ENCODE assay signal across 8 cellular contexts in the genomic region with DNA sequence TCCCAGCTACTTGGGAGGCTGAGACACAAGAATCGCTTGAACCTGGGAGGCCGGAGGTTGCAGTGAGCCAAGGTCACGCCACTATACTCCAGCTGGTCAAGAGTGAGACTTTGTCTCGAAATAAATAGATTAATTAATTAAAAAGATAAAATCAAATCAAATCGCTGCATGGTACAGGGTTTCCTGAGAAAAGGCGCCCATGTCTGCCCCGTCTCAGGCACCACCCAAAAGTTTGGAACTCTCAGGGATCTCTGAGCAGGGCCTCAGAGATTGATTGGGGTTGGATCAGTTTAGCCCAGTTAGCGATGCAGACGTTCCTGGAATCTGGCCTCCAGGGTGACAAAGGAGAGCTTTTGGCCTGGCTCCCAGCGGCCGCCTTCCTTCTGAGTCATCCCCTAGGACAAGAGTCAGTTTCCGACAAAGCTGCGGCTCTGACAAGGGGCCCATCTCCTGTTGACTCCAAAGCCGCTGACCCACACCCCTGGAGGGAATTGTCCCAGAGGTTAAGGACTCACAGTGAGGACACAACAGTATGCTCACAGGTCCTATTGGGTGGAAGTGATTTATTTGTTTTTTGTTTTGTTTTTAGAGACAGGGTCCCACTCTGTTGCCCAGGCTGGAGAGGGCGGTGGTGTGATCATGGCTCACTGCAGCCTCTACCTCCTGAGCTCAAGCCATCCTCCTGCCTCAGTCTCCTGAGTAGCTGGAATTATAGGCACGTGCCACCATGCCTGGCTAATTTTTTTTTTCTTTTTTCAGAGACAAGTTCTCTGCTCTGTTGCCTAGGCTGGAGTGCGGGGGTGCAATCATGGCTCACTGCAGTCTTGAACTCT. TPM values are rescaled to one million over a fixed set of nuclear protein-coding genes. Genes with fewer than 3 reads are reported as not detected.
DNase-seq lines count a peak whose midpoint lies in the region; ATAC-seq and TF ChIP-seq lines count a peak whose summit lies in the region.
"Had no signal": no experiment of that assay in that cellular context is flagged by ENCODE, and none has a peak within 500 bp of the region (broad histone marks: within the 10 kb centered on the region; RNA-seq: fewer than 3 reads in every experiment).

No MANE protein-coding gene starts in this region.

- CTCF ChIA-PET in activated B cell treated with CpG ODN at 0.5 μM for 24 hours (lab: Charles Lee), result interaction anchor here (1.1 to 2.5 kb wide), 3 partner anchors 24 to 36 kb away, joined by 3 to 18 read pairs (median 10); no protein-coding TSS in a partner anchor

- ATAC-seq in activated B cell treated with CpG ODN at 0.5 μM for 24 hours (ENCODE audit: low read depth) (no peak), lower lobe of right lung (peak; percentile 60 to 62), GM18517 (IDR thresholded peaks at IDR 0.05; ENCODE audit: unreplicated experiment) (no peak), aorta (ENCODE audit: low FRiP score) (no peak)

- intact Hi-C loops in activated B cell treated with CpG ODN at 0.5 μM for 24 hours (cut with micrococcal nuclease), result no loop called here
- intact Hi-C loops in lower lobe of right lung (cut with DNase I), result no loop called here
- intact Hi-C loops in aorta (cut with DNase I), result no loop called here

- no peak overlapping the region for H3K4me3 Mint-ChIP-seq in activated B cell treated with CpG ODN at 0.5 μM for 24 hours
- H3K4me3 Mint-ChIP-seq: stimulated activated naive CD8-positive, alpha-beta T cell treated with anti-CD3 and anti-CD28 coated beads, Interleukin-15, Interleukin-2, amounts not matched to agents 100 ng/mL and 50 ng/mL, for 24 hours had no signal

- POLR2A ChIA-PET in activated B cell treated with CpG ODN at 0.5 μM for 24 hours (lab: Charles Lee), result interaction anchor here (1.8 to 16.7 kb wide), 3 partner anchors 10 to 44 kb away, joined by 6 to 886 read pairs (median 14); a partner anchor contains a TSS

- peak; percentile 88 for DNase-seq in ELF-1 (ENCODE audit: low read depth, low spot score)
- DNase-seq in activated B cell treated with CpG ODN at 0.5 μM for 24 hours, result no peak
- no peak for DNase-seq in lower lobe of right lung
- DNase-seq in aorta, result no peak
- no peak for DNase-seq in KBM-7
- DNase-seq: erythroblast had no signal

- H3K4me1 Mint-ChIP-seq in activated B cell treated with CpG ODN at 0.5 μM for 24 hours, result peaks cover 67% of the 10 kb centered on the region

- TF ChIP-seq CTCF in activated B cell treated with CpG ODN at 0.5 μM for 24 hours (IDR thresholded peaks at IDR 0.05) (no peak), lower lobe of right lung (IDR thresholded peaks at IDR 0.05) (no peak)

- H3K4me1 ChIP-seq in lower lobe of right lung (no peaks in the 10 kb centered on the region), aorta (ENCODE audit: control insufficient read depth in 1 of 2, insufficient read depth in 2 of 2, low read length in 2 of 2) (no peaks in the 10 kb centered on the region)

- no peak overlapping the region for H3K4me3 ChIP-seq in lower lobe of right lung
- H3K4me3 ChIP-seq in aorta (ENCODE audit: low read length in 2 of 2), result no peak overlapping the region

- 81 to 85% methylated on average over 17 of the region's 17 CpGs for WGBS in aorta, 2 donors

- in situ Hi-C loops in KBM-7 (cut with MboI; ENCODE audit: low pct_unique_long_range_greater_than_20kb, low sequenced_read_pairs), result no loop called here

- H3K27ac ChIP-seq in lower lobe of right lung (peak overlapping the region; percentile 71), aorta (ENCODE audit: low read depth in 1 of 2, low read length in 2 of 2) (no peak overlapping the region)

- H3K36me3 ChIP-seq in lower lobe of right lung, result peaks cover 22% of the 10 kb centered on the region
- H3K36me3 ChIP-seq in aorta (ENCODE audit: control insufficient read depth in 1 of 2, insufficient read depth in 2 of 2, low read length in 1 of 2), result no peaks in the 10 kb centered on the region

- H3K9me3 Mint-ChIP-seq in activated B cell treated with CpG ODN at 0.5 μM for 24 hours, result no peaks in the 10 kb centered on the region
- H3K9me3 Mint-ChIP-seq: stimulated activated naive CD8-positive, alpha-beta T cell treated with anti-CD3 and anti-CD28 coated beads, Interleukin-15, Interleukin-2, amounts not matched to agents 100 ng/mL and 50 ng/mL, for 24 hours had no signal

- H3K36me3 Mint-ChIP-seq in activated B cell treated with CpG ODN at 0.5 μM for 24 hours (ENCODE audit: low read depth), result peaks cover 57% of the 10 kb centered on the region

- H3K9me3 ChIP-seq in lower lobe of right lung, result no peaks in the 10 kb centered on the region
- no peaks in the 10 kb centered on the region for H3K9me3 ChIP-seq in aorta (ENCODE audit: control insufficient read depth, low read length)

- peak overlapping the region; percentile 93 for H3K27ac Mint-ChIP-seq in activated B cell treated with CpG ODN at 0.5 μM for 24 hours

- H3K27me3 Mint-ChIP-seq in activated B cell treated with CpG ODN at 0.5 μM for 24 hours, result no peaks in the 10 kb centered on the region
- H3K27me3 Mint-ChIP-seq: stimulated activated naive CD8-positive, alpha-beta T cell treated with anti-CD3 and anti-CD28 coated beads, Interleukin-15, Interleukin-2, amounts not matched to agents 100 ng/mL and 50 ng/mL, for 24 hours had no signal

- H3K27me3 ChIP-seq in lower lobe of right lung (ENCODE audit: low read depth), result no peaks in the 10 kb centered on the region
- no peaks in the 10 kb centered on the region for H3K27me3 ChIP-seq in aorta (ENCODE audit: control insufficient read depth in 1 of 2, insufficient read depth in 2 of 2, low read length in 1 of 2)

RNA-seq across cellular contexts. Expression of a gene that starts 6.8 kb away (rescaled TPM):
- total RNA-seq in activated B cell treated with CpG ODN at 0.5 μM for 24 hours (167 and 184 TPM in 2 replicates), lower lobe of right lung (29.7 TPM), aorta (10 to 100 TPM; 17.8 to 25.5 TPM)
- polyA plus RNA-seq in aorta, result 1 to 10 TPM; 3.1 to 7.4 TPM

RNA-seq across cellular contexts. Expression of a gene that starts 24.5 kb away (rescaled TPM):
- total RNA-seq in activated B cell treated with CpG ODN at 0.5 μM for 24 hours, result 7.8 and 8.1 TPM in 2 replicates
- 10.6 TPM for total RNA-seq in lower lobe of right lung
- total RNA-seq in aorta, result 1 to 10 TPM; 6.1 to 8.7 TPM
- polyA plus RNA-seq in aorta, result 10 to 100 TPM in 1 of 2 donors, 1 to 10 TPM in 1; 9.1 to 10.2 TPM

RNA-seq across cellular contexts. Expression of a gene that starts 24.6 kb away (rescaled TPM):
- total RNA-seq in activated B cell treated with CpG ODN at 0.5 μM for 24 hours (20.6 and 28.8 TPM in 2 replicates), lower lobe of right lung (19.2 TPM), aorta (1 to 10 TPM; 8.6 to 9.4 TPM)
- 10 to 100 TPM; 13.4 to 16.5 TPM for polyA plus RNA-seq in aorta

RNA-seq across cellular contexts. Expression of a gene that starts 38.5 kb away (rescaled TPM):
- 45.2 and 49.5 TPM in 2 replicates for total RNA-seq in activated B cell treated with CpG ODN at 0.5 μM for 24 hours
- 37.9 TPM for total RNA-seq in lower lobe of right lung
- 10 to 100 TPM; 29.6 to 35.9 TPM for total RNA-seq in aorta
- 10 to 100 TPM; 90.0 to 92.9 TPM for polyA plus RNA-seq in aorta

RNA-seq across cellular contexts. Expression of a gene that starts 44.0 kb away (rescaled TPM):
- total RNA-seq in activated B cell treated with CpG ODN at 0.5 μM for 24 hours, result 38.8 and 39.7 TPM in 2 replicates
- 20.3 TPM for total RNA-seq in lower lobe of right lung
- total RNA-seq in aorta, result 10 to 100 TPM; 19.0 to 26.0 TPM
- polyA plus RNA-seq in aorta, result 10 to 100 TPM; 14.9 to 66.5 TPM

Comparison
In these comparisons a context has a peak if more than half of its experiments do, and no peak if none do; other contexts are left out.
1. ATAC-seq: peak in lower lobe of right lung (2 of 2); none in activated B cell treated with CpG ODN at 0.5 μM for 24 hours (single experiment), GM18517 (single experiment) and aorta (single experiment).